ENCODE assay signal across 13 cellular contexts in genomic region chr12:48810817-48811453, GRCh38. TPM values are rescaled to one million over a fixed set of nuclear protein-coding genes. Genes with fewer than 3 reads are reported as not detected.
DNase-seq lines count a peak whose midpoint lies in the region; ATAC-seq and TF ChIP-seq lines count a peak whose summit lies in the region.
"Had no signal": no experiment of that assay in that cellular context is flagged by ENCODE, and none has a peak within 500 bp of the region (broad histone marks: within the 10 kb centered on the region; RNA-seq: fewer than 3 reads in every experiment).

No MANE protein-coding gene starts in this region.

- WGBS in mammary epithelial cell (ENCODE audit: low coverage, missing lambda C conversion rate), result 49% methylated on average over 5 of the region's 5 CpGs
- WGBS in testis, 2 donors, result 21 to 48% methylated on average over 5 of the region's 5 CpGs

- no peak overlapping the region for H3K4me2 ChIP-seq in mammary epithelial cell (ENCODE audit: insufficient read depth, low read depth, low read length)

- in situ Hi-C loops in mammary epithelial cell (cut with MboI; ENCODE audit: low sequenced_read_pairs in 2 of 2), result no loop called here

- TF ChIP-seq CTCF in mammary epithelial cell (conservative IDR thresholded peaks at IDR 0.05 in 1 of 2, IDR thresholded peaks at IDR 0.05 in 1 of 2; ENCODE audit: extremely low read depth in 1 of 2, insufficient read depth in 1 of 2, low read depth in 1 of 2, low read length in 2 of 2) (no peak), testis (IDR thresholded peaks at IDR 0.05) (no peak)

- no peaks in the 10 kb centered on the region for H3K9me3 ChIP-seq in mammary epithelial cell (replicated peaks; ENCODE audit: insufficient read depth, low read length)
- no peaks in the 10 kb centered on the region for H3K9me3 ChIP-seq in testis
- H3K9me3 ChIP-seq: SJCRH30 had no signal

- peaks cover 3% of the 10 kb centered on the region for H3K79me2 ChIP-seq in mammary epithelial cell (ENCODE audit: insufficient read depth, low read length)

- dilution Hi-C loops in mammary epithelial cell (cut with HindIII; ENCODE audit: low sequenced_read_pairs), result loop anchor here (5.0 kb wide), 2 partner anchors 39 to 51 kb away; no protein-coding TSS in a partner anchor

- no peak overlapping the region for H3K9ac ChIP-seq in mammary epithelial cell (ENCODE audit: insufficient read depth, low read length)

- TF ChIP-seq POLR2A in testis (IDR thresholded peaks at IDR 0.05), result no peak

- H3K27ac Mint-ChIP-seq in activated naive CD8-positive, alpha-beta T cell treated with anti-CD3 and anti-CD28 coated beads, Interleukin-2, amount 50 U/mL, for 24 hours, result no peak overlapping the region
- H3K27ac Mint-ChIP-seq: activated CD4-positive, alpha-beta memory T cell treated with anti-CD3 and anti-CD28 coated beads for 36 hours had no signal

- H3K4me1 ChIP-seq in mammary epithelial cell (ENCODE audit: insufficient read depth, low read length), result peaks cover 15% of the 10 kb centered on the region
- peaks cover 28% of the 10 kb centered on the region for H3K4me1 ChIP-seq in testis
- H3K4me1 ChIP-seq: SJCRH30 had no signal

- intact Hi-C loops in mammary epithelial cell (cut with micrococcal nuclease) (no loop called here), testis (cut with DNase I; ENCODE audit: low total_unique reads) (no loop called here)

- H3K36me3 Mint-ChIP-seq in activated naive CD8-positive, alpha-beta T cell treated with anti-CD3 and anti-CD28 coated beads, Interleukin-2, amount 50 U/mL, for 24 hours (ENCODE audit: low read depth), result no peaks in the 10 kb centered on the region
- H3K36me3 Mint-ChIP-seq: activated CD4-positive, alpha-beta memory T cell treated with anti-CD3 and anti-CD28 coated beads for 36 hours had no signal

- H3K36me3 ChIP-seq in mammary epithelial cell (ENCODE audit: insufficient read depth, low read length), result no peaks in the 10 kb centered on the region
- no peaks in the 10 kb centered on the region for H3K36me3 ChIP-seq in testis (ENCODE audit: low read depth, missing control alignments)
- H3K36me3 ChIP-seq: SJCRH30 had no signal

- H4K20me1 ChIP-seq in mammary epithelial cell (ENCODE audit: insufficient read depth, low read length), result no peaks in the 10 kb centered on the region

- no peak overlapping the region for H3K27ac ChIP-seq in mammary epithelial cell (ENCODE audit: insufficient read depth, low read depth, low read length)
- H3K27ac ChIP-seq in testis, result peak overlapping the region; percentile 29 to 36
- H3K27ac ChIP-seq: SJCRH30 had no signal

- H3K4me3 ChIP-seq in mammary epithelial cell (replicated peaks in 1 of 3; ENCODE audit: insufficient read depth in 1 of 3, low read depth in 2 of 3, low read length in 3 of 3) (no peak overlapping the region), testis (no peak overlapping the region)
- H3K4me3 ChIP-seq: SJCRH30 had no signal

- no peak overlapping the region for H3K4me3 Mint-ChIP-seq in activated naive CD8-positive, alpha-beta T cell treated with anti-CD3 and anti-CD28 coated beads, Interleukin-2, amount 50 U/mL, for 24 hours
- H3K4me3 Mint-ChIP-seq: activated CD4-positive, alpha-beta memory T cell treated with anti-CD3 and anti-CD28 coated beads for 36 hours had no signal

- peaks cover 3% of the 10 kb centered on the region for H3K27me3 Mint-ChIP-seq in activated naive CD8-positive, alpha-beta T cell treated with anti-CD3 and anti-CD28 coated beads, Interleukin-2, amount 50 U/mL, for 24 hours
- H3K27me3 Mint-ChIP-seq: activated CD4-positive, alpha-beta memory T cell treated with anti-CD3 and anti-CD28 coated beads for 36 hours had no signal

- H2AFZ ChIP-seq in mammary epithelial cell (ENCODE audit: low read depth, low read length), result no peak overlapping the region

- BruUV-seq in mammary epithelial cell (replicated peaks; lab: Mats Ljungman, UMichigan), result no TSS peak

- ATAC-seq in activated naive CD8-positive, alpha-beta T cell treated with anti-CD3 and anti-CD28 coated beads, Interleukin-2, amount 50 U/mL, for 24 hours, result no peak

- H3K9me3 Mint-ChIP-seq in activated naive CD8-positive, alpha-beta T cell treated with anti-CD3 and anti-CD28 coated beads, Interleukin-2, amount 50 U/mL, for 24 hours, result no peaks in the 10 kb centered on the region
- H3K9me3 Mint-ChIP-seq: activated CD4-positive, alpha-beta memory T cell treated with anti-CD3 and anti-CD28 coated beads for 36 hours had no signal

- peaks cover 10% of the 10 kb centered on the region for H3K4me1 Mint-ChIP-seq in activated naive CD8-positive, alpha-beta T cell treated with anti-CD3 and anti-CD28 coated beads, Interleukin-2, amount 50 U/mL, for 24 hours

- H3K27me3 ChIP-seq in mammary epithelial cell (ENCODE audit: insufficient read depth, low read length), result no peaks in the 10 kb centered on the region
- H3K27me3 ChIP-seq in testis, result no peaks in the 10 kb centered on the region
- H3K27me3 ChIP-seq: SJCRH30 had no signal

- peak; percentile 39 for DNase-seq in HS-5 (ENCODE audit: low read depth)
- DNase-seq in mammary epithelial cell, result peak; percentile 47
- DNase-seq in left kidney (ENCODE audit: low read depth, low spot score), result peak; percentile 93
- DNase-seq in testis, result peak; percentile 47
- DNase-seq in activated gamma-delta T cell treated with Interleukin-2 at 50 U/mL for 16 hours, result no peak
- no peak for DNase-seq in SHP77 treated with DMSO at 0.1 percent for 48 hours (lab: John Stamatoyannopoulos, UW)
- DNase-seq in NCI-H774 (lab: John Stamatoyannopoulos, UW), result no peak
- DNase-seq in activated naive CD8-positive, alpha-beta T cell treated with anti-CD3 and anti-CD28 coated beads, Interleukin-2, amount 50 U/mL, for 24 hours, result no peak
- DNase-seq: activated CD4-positive, alpha-beta memory T cell treated with anti-CD3 and anti-CD28 coated beads for 36 hours; amygdala; NCI-H2171 treated with DMSO at 0.1 percent for 48 hours; SJCRH30; stimulated activated CD4-positive, alpha-beta T cell treated with anti-CD3 and anti-CD28 coated beads, Interleukin-1b, Interleukin-23, amount 100 ng/mL, for 48 hours had no signal

- CTCF ChIA-PET in mammary epithelial cell (lab: Charles Lee; ENCODE audit: low non-redundant PET), result no interaction called here

RNA-seq across cellular contexts. Expression of gene CACNB3, which starts 7.4 kb away (rescaled TPM):
- total RNA-seq in mammary epithelial cell, result 10 to 100 TPM in 1 of 2 donors, 1 to 10 TPM in 1; 8.7 to 31.1 TPM
- polyA plus RNA-seq in mammary epithelial cell, result 16.7 TPM
- polyA minus RNA-seq in mammary epithelial cell, result 11.6 TPM
- 10 to 100 TPM; 17.2 to 19.3 TPM for total RNA-seq in testis
- 20.1 TPM for polyA plus RNA-seq in testis (ENCODE audit: insufficient read depth, low read depth, low replicate concordance)

RNA-seq across cellular contexts. Expression of gene ADCY6, which starts 22.0 kb away (rescaled TPM):
- total RNA-seq in mammary epithelial cell (10 to 100 TPM; 30.5 to 42.2 TPM), testis (10 to 100 TPM; 24.5 to 26.3 TPM)
- polyA plus RNA-seq in mammary epithelial cell (12.9 TPM), testis (ENCODE audit: insufficient read depth, low read depth, low replicate concordance) (16.5 TPM)
- polyA minus RNA-seq in mammary epithelial cell, result 33.6 TPM

RNA-seq across cellular contexts. Expression of gene DDX23, which starts 41.0 kb away (rescaled TPM):
- total RNA-seq in mammary epithelial cell (10 to 100 TPM; 28.2 to 71.9 TPM), testis (10 to 100 TPM; 85.0 to 96.1 TPM)
- polyA plus RNA-seq in mammary epithelial cell (53.4 TPM), testis (ENCODE audit: insufficient read depth, low read depth, low replicate concordance) (69.4 TPM)
- 137 TPM for polyA minus RNA-seq in mammary epithelial cell

RNA-seq across cellular contexts. Expression of gene RND1, which starts 54.7 kb away (rescaled TPM):
- total RNA-seq in mammary epithelial cell, result under 1 TPM; 0.17 to 0.68 TPM
- polyA plus RNA-seq in mammary epithelial cell, result 0.37 TPM
- not detected for polyA minus RNA-seq in mammary epithelial cell
- total RNA-seq in testis, result 1 to 10 TPM in 1 of 2 donors, under 1 TPM in 1; 0.81 to 1.1 TPM
- polyA plus RNA-seq in testis (ENCODE audit: insufficient read depth, low read depth, low replicate concordance), result 1.2 TPM

Comparison
In these comparisons a context has a peak if more than half of its experiments do, and no peak if none do; other contexts are left out.
1. DNase-seq: peak in HS-5 (single experiment), mammary epithelial cell (single experiment), left kidney (single experiment) and testis (single experiment); none in activated gamma-delta T cell treated with Interleukin-2 at 50 U/mL for 16 hours (single experiment), SHP77 treated with DMSO at 0.1 percent for 48 hours (single experiment), NCI-H774 (single experiment) and activated naive CD8-positive, alpha-beta T cell treated with anti-CD3 and anti-CD28 coated beads, Interleukin-2, amount 50 U/mL, for 24 hours (single experiment).